Comparison of ENCODE assay signal across 24 cellular contexts in genomic region chrX:116379854-116380253, GRCh38. TPM values are rescaled to one million over a fixed set of nuclear protein-coding genes. Genes with fewer than 3 reads are reported as not detected.
DNase-seq lines count a peak whose midpoint lies in the region; ATAC-seq and TF ChIP-seq lines count a peak whose summit lies in the region.
"Had no signal": no experiment of that assay in that cellular context is flagged by ENCODE, and none has a peak within 500 bp of the region (broad histone marks: within the 10 kb centered on the region; RNA-seq: fewer than 3 reads in every experiment).

No MANE protein-coding gene starts in this region.

- no peak overlapping the region for H3K4me3 Mint-ChIP-seq in activated T-helper 2 cell treated with anti-CD3 and anti-CD28 coated beads, Interferon-gamma antibody, Interleukin-2, Interleukin-4, amounts not matched to agents 10 μg/mL and 5 μg/mL and 100 μg/mL, durations not matched to agents 14 hours and 24 hours and 36 hours (ENCODE audit: low read depth)
- H3K4me3 Mint-ChIP-seq: activated naive CD4-positive, alpha-beta T cell treated with anti-CD3 and anti-CD28 coated beads, Interleukin-2, amount 10 ng/mL, durations not matched to agents 7 days and 5 days; brain; CD4-positive, alpha-beta T cell; natural killer cell; stimulated activated naive CD8-positive, alpha-beta T cell treated with anti-CD3 and anti-CD28 coated beads, Interleukin-15, Interleukin-2, amounts not matched to agents 100 ng/mL and 50 ng/mL, for 24 hours had no signal

- H3K27ac Mint-ChIP-seq in activated T-helper 2 cell treated with anti-CD3 and anti-CD28 coated beads, Interferon-gamma antibody, Interleukin-2, Interleukin-4, amounts not matched to agents 10 μg/mL and 5 μg/mL and 100 μg/mL, durations not matched to agents 14 hours and 24 hours and 36 hours: no peak overlapping the region
- H3K27ac Mint-ChIP-seq: activated naive CD4-positive, alpha-beta T cell treated with anti-CD3 and anti-CD28 coated beads, Interleukin-2, amount 10 ng/mL, durations not matched to agents 7 days and 5 days; brain; CD4-positive, alpha-beta T cell; natural killer cell; stimulated activated naive CD8-positive, alpha-beta T cell treated with anti-CD3 and anti-CD28 coated beads, Interleukin-15, Interleukin-2, amounts not matched to agents 100 ng/mL and 50 ng/mL, for 24 hours had no signal

- H3K18ac ChIP-seq in IMR-90 (ENCODE audit: low read depth, low read length): no peak overlapping the region

- no peaks in the 10 kb centered on the region for H3K79me1 ChIP-seq in IMR-90 (ENCODE audit: low read depth in 1 of 2, low read length in 2 of 2)

- no peak overlapping the region for H3K4me2 ChIP-seq in IMR-90 (ENCODE audit: low read depth, low read length)
- H3K4me2 ChIP-seq: SK-N-SH had no signal

- H3K56ac ChIP-seq in IMR-90 (ENCODE audit: extremely low read depth, insufficient read depth, low read length): no peak overlapping the region

- BruUV-seq in A673 (replicated peaks; lab: Mats Ljungman, UMichigan) (no TSS peak), IMR-90 (replicated peaks; lab: Mats Ljungman, UMichigan) (no TSS peak)

- H4K20me1 ChIP-seq in IMR-90 (ENCODE audit: insufficient read depth, low read length): no peaks in the 10 kb centered on the region

- dilution Hi-C loops in IMR-90 (cut with HindIII; ENCODE audit: low sequenced_read_pairs, unreplicated experiment): no loop called here

- H3K23ac ChIP-seq in IMR-90 (ENCODE audit: low read depth, low read length): no peak overlapping the region

- CTCF ChIA-PET in A673 (lab: Charles Lee): no interaction called here
- CTCF ChIA-PET in IMR-90 (lab: Yijun Ruan, JAX): no interaction called here

- H2BK15ac ChIP-seq in IMR-90 (ENCODE audit: low read depth, low read length): no peak overlapping the region

- H2AFZ ChIP-seq in IMR-90 (replicated peaks; ENCODE audit: low read length, poor library complexity): no peak overlapping the region

- H4K8ac ChIP-seq in IMR-90 (ENCODE audit: low read depth in 2 of 2, low read length in 2 of 2): no peak overlapping the region

- intact Hi-C loops in A673 (cut with micrococcal nuclease; ENCODE audit: unreplicated experiment) (no loop called here), IMR-90 (cut with micrococcal nuclease) (no loop called here)
- intact Hi-C loops in activated T-helper 2 cell treated with anti-CD3 and anti-CD28 coated beads, Interferon-gamma antibody, Interleukin-2, Interleukin-4, amounts not matched to agents 10 μg/mL and 5 μg/mL and 100 μg/mL, durations not matched to agents 14 hours and 24 hours and 36 hours (cut with micrococcal nuclease): no loop called here

- H3K27me3 ChIP-seq in A673 (replicated peaks; ENCODE audit: insufficient read depth, low read depth, low read length, poor library complexity) (no peaks in the 10 kb centered on the region), IMR-90 (ENCODE audit: control insufficient read depth, insufficient read depth, low read length) (no peaks in the 10 kb centered on the region; the same call in 1 of the 2 replicates), right atrium auricular region (no peaks in the 10 kb centered on the region)

- no CpG with 5 or more reads among the region's 4 CpGs for WGBS in IMR-90 (ENCODE audit: extremely low coverage in 2 of 2, insufficient read length in 1 of 2), 2 experiments

- H2AK9ac ChIP-seq in IMR-90 (replicated peaks; ENCODE audit: low read depth, low read length, poor library complexity): no peak overlapping the region

- H4K91ac ChIP-seq in IMR-90 (ENCODE audit: insufficient read depth, low read depth, low read length): no peak overlapping the region

- H3K27me3 Mint-ChIP-seq in activated T-helper 2 cell treated with anti-CD3 and anti-CD28 coated beads, Interferon-gamma antibody, Interleukin-2, Interleukin-4, amounts not matched to agents 10 μg/mL and 5 μg/mL and 100 μg/mL, durations not matched to agents 14 hours and 24 hours and 36 hours (ENCODE audit: low read depth): no peaks in the 10 kb centered on the region
- H3K27me3 Mint-ChIP-seq: activated naive CD4-positive, alpha-beta T cell treated with anti-CD3 and anti-CD28 coated beads, Interleukin-2, amount 10 ng/mL, durations not matched to agents 7 days and 5 days; CD4-positive, alpha-beta T cell; stimulated activated naive CD8-positive, alpha-beta T cell treated with anti-CD3 and anti-CD28 coated beads, Interleukin-15, Interleukin-2, amounts not matched to agents 100 ng/mL and 50 ng/mL, for 24 hours had no signal

- POLR2A ChIA-PET in A673 (lab: Charles Lee; ENCODE audit: low non-redundant PET): no interaction called here
- POLR2A ChIA-PET in IMR-90 (lab: Charles Lee; ENCODE audit: unreplicated experiment): no interaction called here

- no peak overlapping the region for H3K14ac ChIP-seq in IMR-90 (replicated peaks; ENCODE audit: low read depth, low read length)

- no peaks in the 10 kb centered on the region for H3K9me1 ChIP-seq in IMR-90 (ENCODE audit: insufficient read depth, low read length)

- H3K36me3 ChIP-seq in A673 (ENCODE audit: insufficient read depth, low read length, poor library complexity, severe bottlenecking): no peaks in the 10 kb centered on the region
- no peaks in the 10 kb centered on the region for H3K36me3 ChIP-seq in IMR-90 (ENCODE audit: control insufficient read depth, insufficient read depth, low read length)
- no peaks in the 10 kb centered on the region for H3K36me3 ChIP-seq in right atrium auricular region

- no peak overlapping the region for H2BK20ac ChIP-seq in IMR-90 (ENCODE audit: low read depth, low read length)

- in situ Hi-C loops in IMR-90 (cut with MboI; ENCODE audit: low sequenced_read_pairs): no loop called here

- no peak overlapping the region for H3K9ac ChIP-seq in IMR-90 (ENCODE audit: low read depth, low read length)
- H3K9ac ChIP-seq: SK-N-SH had no signal

- no peaks in the 10 kb centered on the region for H3K36me3 Mint-ChIP-seq in activated T-helper 2 cell treated with anti-CD3 and anti-CD28 coated beads, Interferon-gamma antibody, Interleukin-2, Interleukin-4, amounts not matched to agents 10 μg/mL and 5 μg/mL and 100 μg/mL, durations not matched to agents 14 hours and 24 hours and 36 hours (ENCODE audit: low read depth)
- H3K36me3 Mint-ChIP-seq: activated naive CD4-positive, alpha-beta T cell treated with anti-CD3 and anti-CD28 coated beads, Interleukin-2, amount 10 ng/mL, durations not matched to agents 7 days and 5 days; brain; natural killer cell had no signal

- no peaks in the 10 kb centered on the region for H3K4me1 ChIP-seq in A673 (ENCODE audit: insufficient read depth, low read length, poor library complexity, severe bottlenecking)
- H3K4me1 ChIP-seq in IMR-90 (ENCODE audit: control insufficient read depth, insufficient read depth, low read length): no peaks in the 10 kb centered on the region
- no peaks in the 10 kb centered on the region for H3K4me1 ChIP-seq in right atrium auricular region

- peak; percentile 7 for DNase-seq in A673 (ENCODE audit: low spot score)
- peak; percentile 6 for DNase-seq in IMR-90
- peak; percentile 90 for DNase-seq in epithelial cell of esophagus (ENCODE audit: low read depth)
- DNase-seq in right atrium auricular region (ENCODE audit: low spot score): peak; percentile 58
- DNase-seq in T1000 (lab: John Stamatoyannopoulos, UW): no peak
- no peak for DNase-seq in NCI-H748 treated with DMSO at 0.1 percent for 48 hours (lab: John Stamatoyannopoulos, UW)
- DNase-seq in HCEC 1CT: no peak
- DNase-seq in activated T-helper 2 cell treated with anti-CD3 and anti-CD28 coated beads, Interferon-gamma antibody, Interleukin-2, Interleukin-4, amounts not matched to agents 10 μg/mL and 5 μg/mL and 100 μg/mL, durations not matched to agents 14 hours and 24 hours and 36 hours (ENCODE audit: low spot score): no peak
- DNase-seq: activated CD4-positive, alpha-beta T cell treated with anti-CD3 and anti-CD28 coated beads, Interleukin-2, amount 50 U/mL, for 1 hour; activated naive CD4-positive, alpha-beta T cell treated with anti-CD3 and anti-CD28 coated beads, Interleukin-2, amount 10 ng/mL, durations not matched to agents 7 days and 5 days; activated T-cell treated with anti-CD3 and anti-CD28 coated beads for 4 hours; CD4-positive, alpha-beta T cell; dorsolateral prefrontal cortex; foreskin melanocyte; natural killer cell; NCI-H1694; posterior cingulate gyrus; SK-N-SH had no signal

- TF ChIP-seq CTCF in A673 (conservative IDR thresholded peaks at IDR 0.05; ENCODE audit: low read depth, low read length) (no peak), IMR-90 (conservative IDR thresholded peaks at IDR 0.05; ENCODE audit: low read depth, low read length) (no peak), epithelial cell of esophagus (IDR thresholded peaks at IDR 0.05; ENCODE audit: insufficient read depth, low read depth, low read length, missing control alignments) (no peak), right atrium auricular region (IDR thresholded peaks at IDR 0.05) (no peak)

- no peaks in the 10 kb centered on the region for H3K9me3 ChIP-seq in A673 (ENCODE audit: low read depth, low read length, poor library complexity, severe bottlenecking)
- no peaks in the 10 kb centered on the region for H3K9me3 ChIP-seq in IMR-90 (ENCODE audit: control insufficient read depth, insufficient read depth, low read length)
- no peaks in the 10 kb centered on the region for H3K9me3 ChIP-seq in right atrium auricular region
- H3K9me3 ChIP-seq: SK-N-SH had no signal

- TF ChIP-seq POLR2A in IMR-90 (IDR thresholded peaks at IDR 0.05; ENCODE audit: low read depth, low read length): no peak

- no peaks in the 10 kb centered on the region for H3K4me1 Mint-ChIP-seq in activated T-helper 2 cell treated with anti-CD3 and anti-CD28 coated beads, Interferon-gamma antibody, Interleukin-2, Interleukin-4, amounts not matched to agents 10 μg/mL and 5 μg/mL and 100 μg/mL, durations not matched to agents 14 hours and 24 hours and 36 hours (ENCODE audit: low read depth)
- H3K4me1 Mint-ChIP-seq: activated naive CD4-positive, alpha-beta T cell treated with anti-CD3 and anti-CD28 coated beads, Interleukin-2, amount 10 ng/mL, durations not matched to agents 7 days and 5 days; brain; natural killer cell had no signal

- no peak overlapping the region for H3K4ac ChIP-seq in IMR-90 (ENCODE audit: low read depth, low read length)

- H2BK120ac ChIP-seq in IMR-90 (ENCODE audit: low read depth, low read length): no peak overlapping the region

- H3K9me3 Mint-ChIP-seq in activated T-helper 2 cell treated with anti-CD3 and anti-CD28 coated beads, Interferon-gamma antibody, Interleukin-2, Interleukin-4, amounts not matched to agents 10 μg/mL and 5 μg/mL and 100 μg/mL, durations not matched to agents 14 hours and 24 hours and 36 hours: peaks cover 6% of the 10 kb centered on the region
- H3K9me3 Mint-ChIP-seq: activated naive CD4-positive, alpha-beta T cell treated with anti-CD3 and anti-CD28 coated beads, Interleukin-2, amount 10 ng/mL, durations not matched to agents 7 days and 5 days; brain; CD4-positive, alpha-beta T cell; stimulated activated naive CD8-positive, alpha-beta T cell treated with anti-CD3 and anti-CD28 coated beads, Interleukin-15, Interleukin-2, amounts not matched to agents 100 ng/mL and 50 ng/mL, for 24 hours had no signal

- no peak overlapping the region for H4K5ac ChIP-seq in IMR-90 (ENCODE audit: low read depth, low read length)

- H2AK5ac ChIP-seq in IMR-90 (ENCODE audit: low read depth, low read length): no peak overlapping the region

- H3K27ac ChIP-seq in A673 (ENCODE audit: low read depth, low read length, poor library complexity, severe bottlenecking) (no peak overlapping the region), IMR-90 (ENCODE audit: insufficient read depth, low read length) (no peak overlapping the region), right atrium auricular region (no peak overlapping the region)
- H3K27ac ChIP-seq: dorsolateral prefrontal cortex had no signal

- ATAC-seq in IMR-90 (ENCODE audit: low read depth): no peak
- ATAC-seq: natural killer cell had no signal

- no peak overlapping the region for H2BK5ac ChIP-seq in IMR-90 (ENCODE audit: low read depth, low read length, poor library complexity, severe bottlenecking)

- H3K4me3 ChIP-seq in A673 (ENCODE audit: low read depth, low read length, poor library complexity, severe bottlenecking) (no peak overlapping the region), IMR-90 (ENCODE audit: insufficient read depth, low read depth, low read length) (no peak overlapping the region), epithelial cell of esophagus (ENCODE audit: low read length) (no peak overlapping the region), right atrium auricular region (no peak overlapping the region)
- H3K4me3 ChIP-seq: dorsolateral prefrontal cortex had no signal

- TF ChIP-seq RAD21 in IMR-90 (IDR thresholded peaks at IDR 0.05; ENCODE audit: low read length): no peak

RNA-seq across cellular contexts. Expression of gene SLC6A14, which starts 56.6 kb away (rescaled TPM):
- total RNA-seq in A673 (2021) (not detected in 2 replicates), IMR-90 (2012; rRNA removed) (not detected in 2 replicates), right atrium auricular region (not detected)
- polyA plus RNA-seq in IMR-90 (2012; rRNA removed): not detected in 2 replicates
- not detected in 2 replicates for polyA plus RNA-seq in IMR-90 (2012; cell fraction: cytosol; rRNA removed)
- not detected in 2 replicates for polyA plus RNA-seq in IMR-90 (2012; cell fraction: nucleus; rRNA removed; ENCODE audit: low replicate concordance)
- total RNA-seq in activated T-helper 2 cell treated with anti-CD3 and anti-CD28 coated beads, Interferon-gamma antibody, Interleukin-2, Interleukin-4, amounts not matched to agents 10 μg/mL and 5 μg/mL and 100 μg/mL, durations not matched to agents 14 hours and 24 hours and 36 hours: not detected in 2 replicates
- total RNA-seq: A172; CD4-positive, alpha-beta T cell; dorsolateral prefrontal cortex; H1; lung microvascular endothelial cell; natural killer cell; NCI-H460 had no signal
- polyA plus RNA-seq: H1, SK-N-SH had no signal

Comparison
In these comparisons a context has a peak if more than half of its experiments do, and no peak if none do; other contexts are left out.
1. DNase-seq: peak in A673 (single experiment), IMR-90 (single experiment), epithelial cell of esophagus (single experiment) and right atrium auricular region (single experiment); none in T1000 (single experiment), NCI-H748 treated with DMSO at 0.1 percent for 48 hours (single experiment), HCEC 1CT (single experiment) and activated T-helper 2 cell treated with anti-CD3 and anti-CD28 coated beads, Interferon-gamma antibody, Interleukin-2, Interleukin-4, amounts not matched to agents 10 μg/mL and 5 μg/mL and 100 μg/mL, durations not matched to agents 14 hours and 24 hours and 36 hours (single experiment).